10 cellular contexts compared by ENCODE assay signal in the genomic region with DNA sequence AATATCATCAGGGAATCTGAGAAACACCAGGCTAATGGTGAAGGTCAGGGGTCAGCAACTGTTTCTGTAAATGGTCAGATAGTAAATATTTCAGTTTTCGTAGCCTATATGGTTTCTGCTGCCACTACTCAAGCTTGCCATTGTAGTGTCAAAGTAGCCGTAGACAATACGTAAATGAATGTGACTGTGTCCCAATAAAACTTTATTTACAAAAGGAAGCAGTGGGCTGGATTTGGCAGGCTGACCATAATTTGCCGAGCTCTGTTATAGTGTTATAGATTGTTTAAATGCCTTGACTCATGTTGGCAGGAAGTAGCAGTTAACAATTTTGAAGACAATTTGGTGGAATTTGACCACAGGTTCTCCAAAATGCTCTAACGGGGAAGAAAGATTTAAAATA.
A peak's percentile ranks its signal among the peaks of the same experiment; 100 is the strongest.
DNase-seq lines count a peak whose midpoint lies in the region; ATAC-seq, FAIRE-seq and TF ChIP-seq lines count a peak whose summit lies in the region.
"Had no signal": no experiment of that assay in that cellular context is flagged by ENCODE, and none has a peak within 500 bp of the region (broad histone marks: within the 10 kb centered on the region; RNA-seq: fewer than 3 reads in every experiment).

No MANE protein-coding gene starts in this region.

- H3K27ac ChIP-seq in ACC112 (ENCODE audit: low read depth, low read length): peak overlapping the region; percentile 44

- H3K36me3 ChIP-seq in ACC112 (ENCODE audit: insufficient read depth, low read length): peaks cover 18% of the 10 kb centered on the region

- no peak overlapping the region for H3K4me3 Mint-ChIP-seq in activated naive CD8-positive, alpha-beta T cell treated with anti-CD3 and anti-CD28 coated beads for 36 hours

- H3K4me3 ChIP-seq in ACC112 (ENCODE audit: low read depth, low read length): 0 out of 2 replicates have a peak overlapping the region, but pooled peaks have one; percentile 5
- H3K4me3 ChIP-seq in HFF-Myc (replicated peaks; ENCODE audit: low read depth, low read length): no peak overlapping the region

- H3K27me3 ChIP-seq in ACC112 (ENCODE audit: insufficient read depth, low read length): no peaks in the 10 kb centered on the region

- ATAC-seq in left colon (peak; percentile 86), GM19328 (IDR thresholded peaks at IDR 0.05; ENCODE audit: unreplicated experiment) (no peak), HG02973 (IDR thresholded peaks at IDR 0.05; ENCODE audit: unreplicated experiment) (no peak)

- no peak for TF ChIP-seq CTCF in HFF-Myc (IDR thresholded peaks at IDR 0.05; ENCODE audit: low read depth, low read length, missing control alignments)

- intact Hi-C loops in left colon (cut with DNase I, micrococcal nuclease): no loop called here

- peaks cover 4% of the 10 kb centered on the region for H3K9me3 Mint-ChIP-seq in activated naive CD8-positive, alpha-beta T cell treated with anti-CD3 and anti-CD28 coated beads for 36 hours

- peak overlapping the region; percentile 75 for H3K27ac Mint-ChIP-seq in activated naive CD8-positive, alpha-beta T cell treated with anti-CD3 and anti-CD28 coated beads for 36 hours

- no peak overlapping the region for H2AFZ ChIP-seq in ACC112 (ENCODE audit: low read length, unreplicated experiment)

- H3K36me3 Mint-ChIP-seq in activated naive CD8-positive, alpha-beta T cell treated with anti-CD3 and anti-CD28 coated beads for 36 hours: peaks cover 84% of the 10 kb centered on the region

- TF ChIP-seq POLR2A in H54 (IDR thresholded peaks at IDR 0.05; ENCODE audit: low read depth, low read length): no peak

- H3K27me3 Mint-ChIP-seq in activated naive CD8-positive, alpha-beta T cell treated with anti-CD3 and anti-CD28 coated beads for 36 hours: no peaks in the 10 kb centered on the region

- peaks cover 46% of the 10 kb centered on the region for H3K79me2 ChIP-seq in ACC112 (ENCODE audit: control insufficient read depth, insufficient read depth, low read length, unreplicated experiment)

- H3K4me1 ChIP-seq in ACC112 (ENCODE audit: control insufficient read depth, insufficient read depth, low read length, unreplicated experiment): peaks cover 17% of the 10 kb centered on the region

- peaks cover 83% of the 10 kb centered on the region for H3K4me1 Mint-ChIP-seq in activated naive CD8-positive, alpha-beta T cell treated with anti-CD3 and anti-CD28 coated beads for 36 hours

- DNase-seq in HFF-Myc (ENCODE audit: extremely low read depth, low read depth) (peak; percentile 65), left colon (peak; percentile 74 to 80), H54 (ENCODE audit: insufficient read length, low spot score) (no peak), NCI-H2107 treated with DMSO at 0.1 percent for 48 hours (lab: John Stamatoyannopoulos, UW; ENCODE audit: unreplicated experiment) (no peak)
- no peak for DNase-seq in activated naive CD8-positive, alpha-beta T cell treated with anti-CD3 and anti-CD28 coated beads for 36 hours
- DNase-seq: NCI-H2171 had no signal

- no peak for FAIRE-seq in H54 (lab: Jason Lieb, UNC)
- FAIRE-seq: D721Med had no signal

Comparison
In these comparisons a context has a peak if more than half of its experiments do, and no peak if none do; other contexts are left out.
1. DNase-seq: peak in HFF-Myc (single experiment) and left colon (2 of 2); none in activated naive CD8-positive, alpha-beta T cell treated with anti-CD3 and anti-CD28 coated beads for 36 hours (single experiment), H54 (single experiment) and NCI-H2107 treated with DMSO at 0.1 percent for 48 hours (single experiment).